Comparison of ENCODE assay signal across 28 cellular contexts in genomic region chrX:132435222-132435621, GRCh38. TPM values are rescaled to one million over a fixed set of nuclear protein-coding genes. Genes with fewer than 3 reads are reported as not detected.
DNase-seq lines count a peak whose midpoint lies in the region; ATAC-seq, FAIRE-seq and TF ChIP-seq lines count a peak whose summit lies in the region.
"Had no signal": no experiment of that assay in that cellular context is flagged by ENCODE, and none has a peak within 500 bp of the region (broad histone marks: within the 10 kb centered on the region; RNA-seq: fewer than 3 reads in every experiment).

No MANE protein-coding gene starts in this region.

- CTCF ChIA-PET in PC-3 (lab: Charles Lee): no interaction called here

- H3K27me3 ChIP-seq in PC-3 (ENCODE audit: low read length): no peaks in the 10 kb centered on the region
- H3K27me3 ChIP-seq: gastrocnemius medialis, hepatocyte, neutrophil had no signal

- no peak overlapping the region for H3K9ac ChIP-seq in PC-3 (ENCODE audit: low read length)

- FAIRE-seq in GM19239 (lab: Jason Lieb, UNC): peak; percentile 23
- FAIRE-seq: endothelial cell of umbilical vein, GM12878, K562 had no signal

- H3K4me2 ChIP-seq in PC-3 (ENCODE audit: low read length): no peak overlapping the region
- H3K4me2 ChIP-seq: hepatocyte, smooth muscle cell had no signal

- no TSS peak for BruUV-seq in PC-3 (replicated peaks; lab: Mats Ljungman, UMichigan)

- POLR2A ChIA-PET in PC-3 (lab: Charles Lee; ENCODE audit: unreplicated experiment): no interaction called here

- H3K79me2 ChIP-seq in PC-3 (ENCODE audit: low read length): no peaks in the 10 kb centered on the region
- H3K79me2 ChIP-seq: hepatocyte had no signal

- H3K4me3 ChIP-seq in PC-3 (ENCODE audit: low read length) (no peak overlapping the region), fibroblast of pulmonary artery (replicated peaks; ENCODE audit: low read depth, low read length) (no peak overlapping the region)
- H3K4me3 ChIP-seq: gastrocnemius medialis, GM12878, hepatocyte, K562, psoas muscle, smooth muscle cell had no signal

- no peak for ATAC-seq in PC-3
- ATAC-seq: gastrocnemius medialis, GM12878, K562, left colon, Panc1, psoas muscle had no signal

- no peaks in the 10 kb centered on the region for H3K36me3 ChIP-seq in PC-3 (ENCODE audit: low read depth, low read length)
- H3K36me3 ChIP-seq: gastrocnemius medialis, neutrophil, WERI-Rb-1 had no signal

- no peaks in the 10 kb centered on the region for H3F3A ChIP-seq in PC-3 (ENCODE audit: low read length, unreplicated experiment)

- no peaks in the 10 kb centered on the region for H4K20me1 ChIP-seq in PC-3 (ENCODE audit: low read length)

- H3K9me3 ChIP-seq in PC-3 (ENCODE audit: low read length): no peaks in the 10 kb centered on the region
- H3K9me3 ChIP-seq: Caco-2, gastrocnemius medialis, neutrophil, psoas muscle had no signal

- DNase-seq in GM19239 (ENCODE audit: insufficient read length, low spot score): no peak
- peak; percentile 1 for DNase-seq in PC-3
- peak; percentile 33 for DNase-seq in fibroblast of pulmonary artery (ENCODE audit: low read depth)
- peak; percentile 36 for DNase-seq in renal cortical epithelial cell (ENCODE audit: low read depth)
- DNase-seq in NCI-H774 (lab: John Stamatoyannopoulos, UW): no peak
- DNase-seq in activated effector memory CD4-positive, alpha-beta T cell treated with Interleukin-2 at 50 U/mL for 16 hours: no peak
- DNase-seq in caudate nucleus (lab: John Stamatoyannopoulos, UW): no peak
- DNase-seq: activated CD4-positive, alpha-beta T cell treated with anti-CD3 and anti-CD28 coated beads, Interleukin-2, amount 10 ng/mL, durations not matched to agents 24 days and 14 days; activated gamma-delta T cell; activated naive CD8-positive, alpha-beta T cell treated with anti-CD3 and anti-CD28 coated beads, Interleukin-2, amount 10 ng/mL, durations not matched to agents 7 days and 5 days; activated T-cell treated with anti-CD3 and anti-CD28 coated beads, Interleukin-2, amount 50 U/mL, for 1 hour; Caco-2; left colon; NCI-H524; psoas muscle; SHP77 treated with DMSO at 0.1 percent for 48 hours; stimulated activated CD4-positive, alpha-beta T cell treated with anti-CD3 and anti-CD28 coated beads, Interleukin-2, amount 100 ng/mL, for 48 hours; substantia nigra; WERI-Rb-1 had no signal

- no peaks in the 10 kb centered on the region for H3K9me2 ChIP-seq in PC-3 (replicated peaks; ENCODE audit: low read length)

- H2AFZ ChIP-seq in PC-3 (ENCODE audit: low read length): no peak overlapping the region
- H2AFZ ChIP-seq: hepatocyte had no signal

- no peaks in the 10 kb centered on the region for H3K4me1 ChIP-seq in PC-3 (ENCODE audit: insufficient read depth, low read length)
- H3K4me1 ChIP-seq: gastrocnemius medialis, psoas muscle had no signal

- H3K27ac ChIP-seq in PC-3 (ENCODE audit: low read length) (no peak overlapping the region), caudate nucleus (ENCODE audit: low read depth, low read length) (no peak overlapping the region)
- H3K27ac ChIP-seq: C4-2B, gastrocnemius medialis, hepatocyte, neutrophil, psoas muscle, WERI-Rb-1 had no signal

- TF ChIP-seq CTCF in PC-3 (conservative IDR thresholded peaks at IDR 0.05; ENCODE audit: low read depth, low read length) (no peak), fibroblast of pulmonary artery (IDR thresholded peaks at IDR 0.05; ENCODE audit: low read length, missing control alignments) (no peak)

- intact Hi-C loops in PC-3 (cut with micrococcal nuclease): no loop called here

RNA-seq across cellular contexts. Expression of gene MBNL3, which starts 53.6 kb away (rescaled TPM):
- total RNA-seq in PC-3 (2014; rRNA removed) (4.4 and 9.7 TPM in 2 replicates), renal cortical epithelial cell (3.8 and 9.4 TPM in 2 replicates)

Comparison
In these comparisons a context has a peak if more than half of its experiments do, and no peak if none do; other contexts are left out.
1. DNase-seq: peak in PC-3 (single experiment), fibroblast of pulmonary artery (single experiment) and renal cortical epithelial cell (single experiment); none in GM19239 (single experiment), NCI-H774 (single experiment), activated effector memory CD4-positive, alpha-beta T cell treated with Interleukin-2 at 50 U/mL for 16 hours (single experiment) and caudate nucleus (0 of 61).